1 cellular context compared by ENCODE assay signal in genomic region chr2:73890301-73891092, GRCh38.
TF ChIP-seq lines count a peak whose summit lies in the region.

No MANE protein-coding gene starts in this region.

TF ChIP-seq in A549, 52 proteins besides CTCF, POLR2A, EP300 and RAD21:
- TF ChIP-seq REST (IDR thresholded peaks at IDR 0.05) (peak; percentile 40; the same call in 1 of the 2 replicates), HDAC2 (IDR thresholded peaks at IDR 0.05) (no peak)
